1 cellular context compared by ENCODE assay signal in genomic region chr3:61251174-61251972, GRCh38.
A peak's percentile ranks its signal among the peaks of the same experiment; 100 is the strongest.
TF ChIP-seq lines count a peak whose summit lies in the region.

TSS of gene FHIT (minus strand) at chr3:61251452.

TF ChIP-seq in K562, 482 proteins besides CTCF, POLR2A, EP300 and RAD21 (continued from another document and continues in another):
- TF ChIP-seq AFF4 (CRISPR knock-in tag; IDR thresholded peaks at IDR 0.05), result no peak
- no peak for TF ChIP-seq MCM7 (IDR thresholded peaks at IDR 0.05)
- TF ChIP-seq NFXL1 (CRISPR knock-in tag; IDR thresholded peaks at IDR 0.05), result no peak
- TF ChIP-seq CCAR2 (IDR thresholded peaks at IDR 0.05; ENCODE audit: low read depth, low read length), result no peak
- no peak for TF ChIP-seq KDM4B (IDR thresholded peaks at IDR 0.05; ENCODE audit: borderline replicate concordance in 2 of 2, low read depth in 1 of 2)
- no peak for TF ChIP-seq SETDB1 (IDR thresholded peaks at IDR 0.05; ENCODE audit: low read length)
- TF ChIP-seq TCF7 (IDR thresholded peaks at IDR 0.05; ENCODE audit: borderline replicate concordance), result no peak
- TF ChIP-seq SRSF1 (IDR thresholded peaks at IDR 0.05; ENCODE audit: low read depth, low read length), result no peak
- TF ChIP-seq GABPA (tag; conservative IDR thresholded peaks at IDR 0.05; ENCODE audit: low read depth), result 0 out of 2 replicates have a peak, but pooled peaks have one; percentile 44
- TF ChIP-seq ZNF165 (CRISPR knock-in tag; IDR thresholded peaks at IDR 0.05; ENCODE audit: borderline replicate concordance), result no peak
- peak; percentile 68 for TF ChIP-seq SUPT5H (IDR thresholded peaks at IDR 0.05)
- TF ChIP-seq TRIM28 (IDR thresholded peaks at IDR 0.05), result no peak
- TF ChIP-seq, protein P1, sequence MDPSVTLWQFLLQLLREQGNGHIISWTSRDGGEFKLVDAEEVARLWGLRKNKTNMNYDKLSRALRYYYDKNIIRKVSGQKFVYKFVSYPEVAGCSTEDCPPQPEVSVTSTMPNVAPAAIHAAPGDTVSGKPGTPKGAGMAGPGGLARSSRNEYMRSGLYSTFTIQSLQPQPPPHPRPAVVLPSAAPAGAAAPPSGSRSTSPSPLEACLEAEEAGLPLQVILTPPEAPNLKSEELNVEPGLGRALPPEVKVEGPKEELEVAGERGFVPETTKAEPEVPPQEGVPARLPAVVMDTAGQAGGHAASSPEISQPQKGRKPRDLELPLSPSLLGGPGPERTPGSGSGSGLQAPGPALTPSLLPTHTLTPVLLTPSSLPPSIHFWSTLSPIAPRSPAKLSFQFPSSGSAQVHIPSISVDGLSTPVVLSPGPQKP (CRISPR knock-in tag; IDR thresholded peaks at IDR 0.05), result no peak
- TF ChIP-seq, protein P2, sequence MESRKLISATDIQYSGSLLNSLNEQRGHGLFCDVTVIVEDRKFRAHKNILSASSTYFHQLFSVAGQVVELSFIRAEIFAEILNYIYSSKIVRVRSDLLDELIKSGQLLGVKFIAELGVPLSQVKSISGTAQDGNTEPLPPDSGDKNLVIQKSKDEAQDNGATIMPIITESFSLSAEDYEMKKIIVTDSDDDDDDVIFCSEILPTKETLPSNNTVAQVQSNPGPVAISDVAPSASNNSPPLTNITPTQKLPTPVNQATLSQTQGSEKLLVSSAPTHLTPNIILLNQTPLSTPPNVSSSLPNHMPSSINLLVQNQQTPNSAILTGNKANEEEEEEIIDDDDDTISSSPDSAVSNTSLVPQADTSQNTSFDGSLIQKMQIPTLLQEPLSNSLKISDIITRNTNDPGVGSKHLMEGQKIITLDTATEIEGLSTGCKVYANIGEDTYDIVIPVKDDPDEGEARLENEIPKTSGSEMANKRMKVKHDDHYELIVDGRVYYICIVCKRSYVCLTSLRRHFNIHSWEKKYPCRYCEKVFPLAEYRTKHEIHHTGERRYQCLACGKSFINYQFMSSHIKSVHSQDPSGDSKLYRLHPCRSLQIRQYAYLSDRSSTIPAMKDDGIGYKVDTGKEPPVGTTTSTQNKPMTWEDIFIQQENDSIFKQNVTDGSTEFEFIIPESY (CRISPR knock-in tag; IDR thresholded peaks at IDR 0.05), result no peak
- TF ChIP-seq, protein P3, sequence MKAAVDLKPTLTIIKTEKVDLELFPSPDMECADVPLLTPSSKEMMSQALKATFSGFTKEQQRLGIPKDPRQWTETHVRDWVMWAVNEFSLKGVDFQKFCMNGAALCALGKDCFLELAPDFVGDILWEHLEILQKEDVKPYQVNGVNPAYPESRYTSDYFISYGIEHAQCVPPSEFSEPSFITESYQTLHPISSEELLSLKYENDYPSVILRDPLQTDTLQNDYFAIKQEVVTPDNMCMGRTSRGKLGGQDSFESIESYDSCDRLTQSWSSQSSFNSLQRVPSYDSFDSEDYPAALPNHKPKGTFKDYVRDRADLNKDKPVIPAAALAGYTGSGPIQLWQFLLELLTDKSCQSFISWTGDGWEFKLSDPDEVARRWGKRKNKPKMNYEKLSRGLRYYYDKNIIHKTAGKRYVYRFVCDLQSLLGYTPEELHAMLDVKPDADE (conservative IDR thresholded peaks at IDR 0.05; ENCODE audit: control insufficient read depth, low read depth, low read length), result peak; percentile 63; the same call in 1 of the 2 replicates
- TF ChIP-seq STAG1 (CRISPR knock-in tag; IDR thresholded peaks at IDR 0.05; ENCODE audit: borderline replicate concordance), result no peak
- TF ChIP-seq RERE (CRISPR knock-in tag; IDR thresholded peaks at IDR 0.05; ENCODE audit: borderline replicate concordance), result no peak
- no peak for TF ChIP-seq FOXP1 (CRISPR knock-in tag; IDR thresholded peaks at IDR 0.05)
- TF ChIP-seq PTRF (tag; IDR thresholded peaks at IDR 0.05), result no peak
- TF ChIP-seq FOXO4 (CRISPR knock-in tag; IDR thresholded peaks at IDR 0.05), result no peak
- peak; percentile 86 for TF ChIP-seq ZNF143 (CRISPR knock-in tag; IDR thresholded peaks at IDR 0.05)
- no peak for TF ChIP-seq ZFP36 (IDR thresholded peaks at IDR 0.05; ENCODE audit: low read depth, low read length, partially characterized antibody)
- TF ChIP-seq, protein P4, sequence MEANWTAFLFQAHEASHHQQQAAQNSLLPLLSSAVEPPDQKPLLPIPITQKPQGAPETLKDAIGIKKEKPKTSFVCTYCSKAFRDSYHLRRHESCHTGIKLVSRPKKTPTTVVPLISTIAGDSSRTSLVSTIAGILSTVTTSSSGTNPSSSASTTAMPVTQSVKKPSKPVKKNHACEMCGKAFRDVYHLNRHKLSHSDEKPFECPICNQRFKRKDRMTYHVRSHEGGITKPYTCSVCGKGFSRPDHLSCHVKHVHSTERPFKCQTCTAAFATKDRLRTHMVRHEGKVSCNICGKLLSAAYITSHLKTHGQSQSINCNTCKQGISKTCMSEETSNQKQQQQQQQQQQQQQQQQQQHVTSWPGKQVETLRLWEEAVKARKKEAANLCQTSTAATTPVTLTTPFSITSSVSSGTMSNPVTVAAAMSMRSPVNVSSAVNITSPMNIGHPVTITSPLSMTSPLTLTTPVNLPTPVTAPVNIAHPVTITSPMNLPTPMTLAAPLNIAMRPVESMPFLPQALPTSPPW (CRISPR knock-in tag; IDR thresholded peaks at IDR 0.05), result no peak
- TF ChIP-seq CBFB (CRISPR knock-in tag; IDR thresholded peaks at IDR 0.05), result no peak
- TF ChIP-seq TCF15 (CRISPR knock-in tag; IDR thresholded peaks at IDR 0.05), result no peak
- TF ChIP-seq ZC3H4 (CRISPR knock-in tag; IDR thresholded peaks at IDR 0.05; ENCODE audit: borderline replicate concordance), result no peak
- no peak for TF ChIP-seq MAFF (IDR thresholded peaks at IDR 0.05; ENCODE audit: low read length)
- TF ChIP-seq BRF1 (IDR thresholded peaks at IDR 0.05; ENCODE audit: borderline replicate concordance, extremely low read depth, insufficient read length), result no peak
- TF ChIP-seq, protein P5, sequence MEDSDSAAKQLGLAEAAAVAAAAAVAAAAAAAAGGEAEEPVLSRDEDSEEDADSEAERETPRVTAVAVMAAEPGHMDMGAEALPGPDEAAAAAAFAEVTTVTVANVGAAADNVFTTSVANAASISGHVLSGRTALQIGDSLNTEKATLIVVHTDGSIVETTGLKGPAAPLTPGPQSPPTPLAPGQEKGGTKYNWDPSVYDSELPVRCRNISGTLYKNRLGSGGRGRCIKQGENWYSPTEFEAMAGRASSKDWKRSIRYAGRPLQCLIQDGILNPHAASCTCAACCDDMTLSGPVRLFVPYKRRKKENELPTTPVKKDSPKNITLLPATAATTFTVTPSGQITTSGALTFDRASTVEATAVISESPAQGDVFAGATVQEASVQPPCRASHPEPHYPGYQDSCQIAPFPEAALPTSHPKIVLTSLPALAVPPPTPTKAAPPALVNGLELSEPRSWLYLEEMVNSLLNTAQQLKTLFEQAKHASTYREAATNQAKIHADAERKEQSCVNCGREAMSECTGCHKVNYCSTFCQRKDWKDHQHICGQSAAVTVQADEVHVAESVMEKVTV (CRISPR knock-in tag; IDR thresholded peaks at IDR 0.05), result no peak
- peak; percentile 90 for TF ChIP-seq HCFC1 (IDR thresholded peaks at IDR 0.05; ENCODE audit: low read depth, low read length)
- TF ChIP-seq U2AF2 (optimal IDR thresholded peaks at IDR 0.05; ENCODE audit: low read depth, low read length), result no peak
- TF ChIP-seq, protein P6, sequence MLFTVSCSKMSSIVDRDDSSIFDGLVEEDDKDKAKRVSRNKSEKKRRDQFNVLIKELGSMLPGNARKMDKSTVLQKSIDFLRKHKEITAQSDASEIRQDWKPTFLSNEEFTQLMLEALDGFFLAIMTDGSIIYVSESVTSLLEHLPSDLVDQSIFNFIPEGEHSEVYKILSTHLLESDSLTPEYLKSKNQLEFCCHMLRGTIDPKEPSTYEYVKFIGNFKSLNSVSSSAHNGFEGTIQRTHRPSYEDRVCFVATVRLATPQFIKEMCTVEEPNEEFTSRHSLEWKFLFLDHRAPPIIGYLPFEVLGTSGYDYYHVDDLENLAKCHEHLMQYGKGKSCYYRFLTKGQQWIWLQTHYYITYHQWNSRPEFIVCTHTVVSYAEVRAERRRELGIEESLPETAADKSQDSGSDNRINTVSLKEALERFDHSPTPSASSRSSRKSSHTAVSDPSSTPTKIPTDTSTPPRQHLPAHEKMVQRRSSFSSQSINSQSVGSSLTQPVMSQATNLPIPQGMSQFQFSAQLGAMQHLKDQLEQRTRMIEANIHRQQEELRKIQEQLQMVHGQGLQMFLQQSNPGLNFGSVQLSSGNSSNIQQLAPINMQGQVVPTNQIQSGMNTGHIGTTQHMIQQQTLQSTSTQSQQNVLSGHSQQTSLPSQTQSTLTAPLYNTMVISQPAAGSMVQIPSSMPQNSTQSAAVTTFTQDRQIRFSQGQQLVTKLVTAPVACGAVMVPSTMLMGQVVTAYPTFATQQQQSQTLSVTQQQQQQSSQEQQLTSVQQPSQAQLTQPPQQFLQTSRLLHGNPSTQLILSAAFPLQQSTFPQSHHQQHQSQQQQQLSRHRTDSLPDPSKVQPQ (CRISPR knock-in tag; IDR thresholded peaks at IDR 0.05; ENCODE audit: borderline replicate concordance), result no peak
- no peak for TF ChIP-seq KLF1 (tag; IDR thresholded peaks at IDR 0.05)
- TF ChIP-seq, protein P7, sequence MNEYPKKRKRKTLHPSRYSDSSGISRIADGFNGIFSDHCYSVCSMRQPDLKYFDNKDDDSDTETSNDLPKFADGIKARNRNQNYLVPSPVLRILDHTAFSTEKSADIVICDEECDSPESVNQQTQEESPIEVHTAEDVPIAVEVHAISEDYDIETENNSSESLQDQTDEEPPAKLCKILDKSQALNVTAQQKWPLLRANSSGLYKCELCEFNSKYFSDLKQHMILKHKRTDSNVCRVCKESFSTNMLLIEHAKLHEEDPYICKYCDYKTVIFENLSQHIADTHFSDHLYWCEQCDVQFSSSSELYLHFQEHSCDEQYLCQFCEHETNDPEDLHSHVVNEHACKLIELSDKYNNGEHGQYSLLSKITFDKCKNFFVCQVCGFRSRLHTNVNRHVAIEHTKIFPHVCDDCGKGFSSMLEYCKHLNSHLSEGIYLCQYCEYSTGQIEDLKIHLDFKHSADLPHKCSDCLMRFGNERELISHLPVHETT (CRISPR knock-in tag; conservative IDR thresholded peaks at IDR 0.05 in 1 of 2, IDR thresholded peaks at IDR 0.05 in 1 of 2), result no peak
